ENCODE assay signal across 10 cellular contexts in the genomic region with DNA sequence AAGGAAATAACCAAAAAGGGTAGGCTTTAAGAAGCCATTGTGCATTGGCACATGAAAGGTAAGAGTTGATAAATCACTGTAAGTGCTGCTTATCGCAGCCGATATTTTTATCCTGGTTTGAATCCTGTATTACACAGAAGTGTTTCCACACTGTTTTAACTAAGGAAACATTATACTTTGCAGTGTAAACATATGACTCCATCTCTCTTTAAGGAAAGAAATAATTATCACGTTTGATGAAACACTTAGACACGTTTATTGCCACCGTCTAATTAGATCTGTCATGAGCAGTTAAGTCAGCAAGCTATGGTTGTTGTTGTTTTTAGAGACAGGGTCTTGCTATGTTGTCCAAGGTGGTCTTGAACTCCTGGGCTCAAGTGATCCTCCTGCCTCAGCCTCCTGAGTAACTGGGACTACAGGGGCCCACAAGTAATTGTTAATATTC.
DNase-seq lines count a peak whose midpoint lies in the region; ATAC-seq and TF ChIP-seq lines count a peak whose summit lies in the region.
"Had no signal": no experiment of that assay in that cellular context is flagged by ENCODE, and none has a peak within 500 bp of the region (broad histone marks: within the 10 kb centered on the region; RNA-seq: fewer than 3 reads in every experiment).

No MANE protein-coding gene starts in this region.

- no peak for TF ChIP-seq CTCF in transverse colon (IDR thresholded peaks at IDR 0.05)

- no peak for ATAC-seq in activated T-cell treated with anti-CD3 and anti-CD28 coated beads, Interleukin-2, amount 50 U/mL, for 72 hours (replicated peaks in 1 of 2)
- ATAC-seq in T-cell (replicated peaks in 1 of 4) (no peak), HG03025 (IDR thresholded peaks at IDR 0.05; ENCODE audit: low FRiP score, unreplicated experiment) (no peak)

- H3K9me3 Mint-ChIP-seq in activated T-cell treated with anti-CD3 and anti-CD28 coated beads, Interleukin-2, amount 50 U/mL, for 72 hours: no peaks in the 10 kb centered on the region
- H3K9me3 Mint-ChIP-seq in T-cell (no peaks in the 10 kb centered on the region), immature natural killer cell (no peaks in the 10 kb centered on the region)

- 51% methylated on average over 4 to 5 of the region's 5 CpGs for WGBS in transverse colon (ENCODE audit: low coverage in 1 of 2), 2 donors

- DNase-seq in activated T-cell treated with anti-CD3 and anti-CD28 coated beads, Interleukin-2, amount 50 U/mL, for 72 hours: no peak
- DNase-seq in activated T-cell treated with anti-CD3 and anti-CD28 coated beads, Interleukin-2, amount 50 U/mL, for 1 hour: no peak
- DNase-seq in T-cell (no peak), immature natural killer cell (no peak), transverse colon (no peak), NCI-H345 (lab: John Stamatoyannopoulos, UW) (no peak), dedifferentiated amniotic fluid mesenchymal stem cell (ENCODE audit: extremely low spot score) (no peak)
- DNase-seq: glutamatergic neuron, MV-4-11 had no signal

- peak overlapping the region; percentile 96 for H3K27ac Mint-ChIP-seq in activated T-cell treated with anti-CD3 and anti-CD28 coated beads, Interleukin-2, amount 50 U/mL, for 72 hours
- H3K27ac Mint-ChIP-seq in T-cell (peak overlapping the region; percentile 97 to 99), immature natural killer cell (peak overlapping the region; percentile 89 to 96 (median 94))

- H3K4me1 ChIP-seq in transverse colon: peaks cover 6 to 42% (median 25%) of the 10 kb centered on the region in 4 donors

- CTCF ChIA-PET in T-cell (lab: Charles Lee): interaction anchor here (0.9 to 2.4 kb wide), 8 partner anchors 8 to 142 kb away, joined by 3 to 16 read pairs (median 4); no protein-coding TSS in a partner anchor

- no peak for TF ChIP-seq EP300 in transverse colon (IDR thresholded peaks at IDR 0.05; ENCODE audit: low read depth)

- no peaks in the 10 kb centered on the region for H3K27me3 Mint-ChIP-seq in activated T-cell treated with anti-CD3 and anti-CD28 coated beads, Interleukin-2, amount 50 U/mL, for 72 hours (ENCODE audit: low read depth)
- H3K27me3 Mint-ChIP-seq in T-cell (no peaks in the 10 kb centered on the region), immature natural killer cell (ENCODE audit: low read depth in 3 of 3) (peaks cover 5 to 19% (median 7%) of the 10 kb centered on the region in 3 donors)

- H3K9me3 ChIP-seq in transverse colon: no peaks in the 10 kb centered on the region

- H3K4me3 ChIP-seq in transverse colon: peak overlapping the region in 1 of 4 donors; percentile 77

- TF ChIP-seq POLR2A in transverse colon (IDR thresholded peaks at IDR 0.05): no peak

- no peaks in the 10 kb centered on the region for H3K36me3 ChIP-seq in transverse colon

- peaks cover 0 to 4% of the 10 kb centered on the region in 2 donors for H3K36me3 Mint-ChIP-seq in activated T-cell treated with anti-CD3 and anti-CD28 coated beads, Interleukin-2, amount 50 U/mL, for 72 hours (ENCODE audit: insufficient read depth in 2 of 2)
- H3K36me3 Mint-ChIP-seq in T-cell (peaks cover 3% of the 10 kb centered on the region), immature natural killer cell (no peaks in the 10 kb centered on the region)

- in situ Hi-C loops in transverse colon (cut with MboI; ENCODE audit: low pct_ligation_motif_present in 1 of 4, low pct_unique_long_range_greater_than_20kb in 1 of 4, low sequenced_read_pairs in 3 of 4): loop anchor here in 2 of 4 donors (25.0 kb wide), 2 partner anchors 142 to 283 kb away; a partner anchor contains a TSS

- intact Hi-C loops in transverse colon (cut with DNase I; ENCODE audit: low total_unique reads): loop anchor here (10.0 kb wide), 2 partner anchors 55 to 145 kb away; no protein-coding TSS in a partner anchor

- H3K4me1 Mint-ChIP-seq in activated T-cell treated with anti-CD3 and anti-CD28 coated beads, Interleukin-2, amount 50 U/mL, for 72 hours (ENCODE audit: low read depth): peaks cover 82% of the 10 kb centered on the region
- H3K4me1 Mint-ChIP-seq in T-cell (peaks cover 65 to 80% (median 73%) of the 10 kb centered on the region in 3 donors), immature natural killer cell (peaks cover 70 to 84% of the 10 kb centered on the region in 2 donors)

- POLR2A ChIA-PET in T-cell (lab: Charles Lee): interaction anchor here in 1 of 2 donors (0.6 kb wide), 1 partner anchor 89 kb away, joined by 4 read pairs; no protein-coding TSS in a partner anchor

- H3K27me3 ChIP-seq in transverse colon: no peaks in the 10 kb centered on the region

- H3K27ac ChIP-seq in transverse colon: peak overlapping the region; percentile 32 to 98 (median 96)

- H3K4me3 Mint-ChIP-seq in activated T-cell treated with anti-CD3 and anti-CD28 coated beads, Interleukin-2, amount 50 U/mL, for 72 hours: peak overlapping the region; percentile 96 to 99
- H3K4me3 Mint-ChIP-seq in T-cell: peak overlapping the region; percentile 98 to 100 (median 100)
- H3K4me3 Mint-ChIP-seq in immature natural killer cell: peak overlapping the region; percentile 97 to 100 (median 99)
